ENCODE assay signal across 3 cellular contexts in genomic region chr22:21532863-21533648, GRCh38. TPM values are rescaled to one million over a fixed set of nuclear protein-coding genes. Genes with fewer than 3 reads are reported as not detected.
"Had no signal": no experiment of that assay in that cellular context is flagged by ENCODE, and none has a peak within 500 bp of the region (broad histone marks: within the 10 kb centered on the region; RNA-seq: fewer than 3 reads in every experiment).

No MANE protein-coding gene starts in this region.

RNA-seq across cellular contexts. Expression of gene RIMBP3C, which starts 18.2 kb away (rescaled TPM):
- total RNA-seq: esophagus squamous epithelium, glomerular endothelial cell had no signal
- polyA plus RNA-seq: heart right ventricle had no signal
